12 cellular contexts compared by ENCODE assay signal in the genomic region with DNA sequence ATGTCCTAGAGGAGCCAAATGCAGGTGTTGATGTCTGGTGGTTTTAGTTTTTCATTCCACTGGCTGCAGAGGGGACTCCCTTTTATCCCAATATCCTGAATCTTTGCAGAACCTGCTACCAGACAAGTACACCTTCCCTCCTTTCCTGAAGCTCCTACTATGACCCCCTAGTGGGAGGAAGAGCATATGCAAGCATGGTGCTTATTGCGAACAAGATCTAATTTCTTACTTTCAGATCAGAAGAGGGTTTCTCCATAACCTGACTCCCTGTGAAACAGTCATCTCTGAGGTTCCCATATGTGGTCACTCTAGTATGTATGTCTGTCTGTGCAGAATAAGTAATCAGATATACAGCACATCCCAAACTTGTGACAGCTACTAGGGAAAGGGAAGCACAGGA.
A peak's percentile ranks its signal among the peaks of the same experiment; 100 is the strongest.
DNase-seq lines count a peak whose midpoint lies in the region; ATAC-seq and TF ChIP-seq lines count a peak whose summit lies in the region.
"Had no signal": no experiment of that assay in that cellular context is flagged by ENCODE, and none has a peak within 500 bp of the region (broad histone marks: within the 10 kb centered on the region; RNA-seq: fewer than 3 reads in every experiment).

No MANE protein-coding gene starts in this region.

- 0 out of 2 replicates have a peak, but pooled peaks have one; percentile 4 for TF ChIP-seq RAD21 in HCT116 (IDR thresholded peaks at IDR 0.05; ENCODE audit: low read depth)

- intact Hi-C loops in HCT116 (cut with micrococcal nuclease), result no loop called here

- peak; percentile 83 for ATAC-seq in HCT116
- peak; percentile 50; the same call in 2 of the 3 replicates for ATAC-seq in RWPE2 (ENCODE audit: low read depth)
- no peak for ATAC-seq in GM21723 (IDR thresholded peaks at IDR 0.05; ENCODE audit: unreplicated experiment)
- ATAC-seq: lower lobe of right lung had no signal

- H3K79me2 ChIP-seq in HCT116 (ENCODE audit: insufficient read depth, low read length), result no peaks in the 10 kb centered on the region

- H3K27me3 ChIP-seq in HCT116 (ENCODE audit: insufficient read depth, low read length), result no peaks in the 10 kb centered on the region
- no peaks in the 10 kb centered on the region for H3K27me3 ChIP-seq in RWPE2 (ENCODE audit: insufficient read depth, poor library complexity, severe bottlenecking)

- no peaks in the 10 kb centered on the region for H3K9me2 ChIP-seq in HCT116 (ENCODE audit: insufficient read depth)

- H4K20me1 ChIP-seq in HCT116 (ENCODE audit: insufficient read depth), result no peaks in the 10 kb centered on the region

- no peak overlapping the region for H3K9ac ChIP-seq in HCT116 (ENCODE audit: low read length)

- H3K4me3 ChIP-seq in HCT116 (replicated peaks in 1 of 2; ENCODE audit: low read depth in 1 of 2, low read length in 2 of 2), result no peak overlapping the region
- H3K4me3 ChIP-seq in RWPE2 (ENCODE audit: severe bottlenecking), result no peak overlapping the region
- H3K4me3 ChIP-seq: lower lobe of right lung had no signal

- CTCF ChIA-PET in HCT116 (lab: Charles Lee), result interaction anchor here (0.7 kb wide), 1 partner anchor 11 kb away, joined by 4 read pairs; no protein-coding TSS in a partner anchor

- peak; percentile 4 to 67 (median 53); a peak in 4 of 6 replicates for TF ChIP-seq CTCF in HCT116 (IDR thresholded peaks at IDR 0.05 in 2 of 3, conservative IDR thresholded peaks at IDR 0.05 in 1 of 3; ENCODE audit: borderline replicate concordance in 1 of 3, insufficient read depth in 1 of 3, low read depth in 2 of 3, low read length in 2 of 3)
- peak; percentile 25 for TF ChIP-seq CTCF in RWPE2 (IDR thresholded peaks at IDR 0.05; ENCODE audit: poor library complexity, severe bottlenecking)
- TF ChIP-seq CTCF in GM20000 (IDR thresholded peaks at IDR 0.05; ENCODE audit: extremely low read depth, missing control alignments), result no peak

- RAD21 ChIA-PET in HCT116 (lab: Charles Lee; ENCODE audit: low non-redundant PET in 1 of 2, low total read pairs in 2 of 2, uncharacterized antibody in 2 of 2, unreplicated experiment in 2 of 2), result no interaction called here

- H3K4me1 ChIP-seq in HCT116 (ENCODE audit: control insufficient read depth in 1 of 2, insufficient read depth in 2 of 2, low read length in 2 of 2) (peaks cover 2 to 3% of the 10 kb centered on the region in 2 experiments; a peak in 2 of 4 replicates), RWPE2 (ENCODE audit: insufficient read depth, poor library complexity, severe bottlenecking) (no peaks in the 10 kb centered on the region)
- H3K4me1 ChIP-seq: lower lobe of right lung had no signal

- DNase-seq in EL (peak; percentile 3), HCT116 (ENCODE audit: low read depth, low spot score) (peak; percentile 12), RWPE2 (ENCODE audit: low spot score) (no peak), iPS DF 19.7 (ENCODE audit: low read depth, low spot score) (peak; percentile 5), NOMO-1 treated with DMSO at 0.1 percent for 48 hours (lab: John Stamatoyannopoulos, UW; ENCODE audit: unreplicated experiment) (no peak), GM20000 (ENCODE audit: low spot score) (no peak), globus pallidus (ENCODE audit: low spot score) (no peak)
- DNase-seq: activated CD4-positive, alpha-beta memory T cell treated with anti-CD3 and anti-CD28 coated beads for 36 hours; activated naive CD8-positive, alpha-beta T cell treated with anti-CD3 and anti-CD28 coated beads, Interleukin-2, amount 10 ng/mL, durations not matched to agents 7 days and 5 days; lower lobe of right lung; NCI-H1048 had no signal

- peak overlapping the region; percentile 86 for H2AFZ ChIP-seq in HCT116 (ENCODE audit: low read depth, low read length, poor library complexity, severe bottlenecking)

- H3K27ac ChIP-seq in HCT116 (ENCODE audit: low read depth, low read length) (no peak overlapping the region), RWPE2 (ENCODE audit: poor library complexity, severe bottlenecking) (no peak overlapping the region)
- H3K27ac ChIP-seq: lower lobe of right lung had no signal

- TF ChIP-seq POLR2A in HCT116 (IDR thresholded peaks at IDR 0.05; ENCODE audit: borderline replicate concordance, extremely low read depth, insufficient read depth, insufficient read length), result no peak

- POLR2A ChIA-PET in HCT116 (lab: Charles Lee), result no interaction called here

- H3K36me3 ChIP-seq in HCT116 (ENCODE audit: control insufficient read depth in 1 of 2, insufficient read depth in 2 of 2, low read length in 2 of 2) (no peaks in the 10 kb centered on the region), RWPE2 (ENCODE audit: low read depth) (no peaks in the 10 kb centered on the region)
- H3K36me3 ChIP-seq: lower lobe of right lung had no signal

- H3K9me3 ChIP-seq in HCT116 (ENCODE audit: control insufficient read depth in 1 of 2, insufficient read depth in 1 of 2, low read depth in 1 of 2, low read length in 2 of 2) (no peaks in the 10 kb centered on the region), RWPE2 (ENCODE audit: severe bottlenecking) (no peaks in the 10 kb centered on the region)
- H3K9me3 ChIP-seq: lower lobe of right lung had no signal

- no TSS peak for BruUV-seq in HCT116 (replicated peaks; lab: Mats Ljungman, UMichigan)

- H3K4me2 ChIP-seq in HCT116 (ENCODE audit: low read length), result peak overlapping the region; percentile 35

TF ChIP-seq in HCT116, 20 proteins besides CTCF, POLR2A, EP300 and RAD21:
- TF ChIP-seq EZH2phosphoT487 (IDR thresholded peaks at IDR 0.05; ENCODE audit: borderline replicate concordance), result no peak
- TF ChIP-seq SP1 (IDR thresholded peaks at IDR 0.05; ENCODE audit: low read depth), result no peak
- TF ChIP-seq JUND (IDR thresholded peaks at IDR 0.05), result no peak
- TF ChIP-seq, protein P1, sequence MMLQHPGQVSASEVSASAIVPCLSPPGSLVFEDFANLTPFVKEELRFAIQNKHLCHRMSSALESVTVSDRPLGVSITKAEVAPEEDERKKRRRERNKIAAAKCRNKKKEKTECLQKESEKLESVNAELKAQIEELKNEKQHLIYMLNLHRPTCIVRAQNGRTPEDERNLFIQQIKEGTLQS (IDR thresholded peaks at IDR 0.05), result no peak

Comparison
In these comparisons a context has a peak if more than half of its experiments do, and no peak if none do; other contexts are left out.
1. DNase-seq: peak in EL (single experiment), HCT116 (single experiment) and iPS DF 19.7 (single experiment); none in RWPE2 (single experiment), NOMO-1 treated with DMSO at 0.1 percent for 48 hours (single experiment), GM20000 (single experiment) and globus pallidus (single experiment).